In genomic region chr11:2697871-2698270, GRCh38 we compare ENCODE assay signal across 11 cellular contexts. TPM values are rescaled to one million over a fixed set of nuclear protein-coding genes. Genes with fewer than 3 reads are reported as not detected.
DNase-seq lines count a peak whose midpoint lies in the region; ATAC-seq and TF ChIP-seq lines count a peak whose summit lies in the region.
"Had no signal": no experiment of that assay in that cellular context is flagged by ENCODE, and none has a peak within 500 bp of the region (broad histone marks: within the 10 kb centered on the region; RNA-seq: fewer than 3 reads in every experiment).

No MANE protein-coding gene starts in this region.

- H3K79me2 ChIP-seq in DND-41 (ENCODE audit: insufficient read depth, low read length) (peaks cover 18% of the 10 kb centered on the region), OCI-LY1 (ENCODE audit: insufficient read depth, low read length) (peaks cover 21% of the 10 kb centered on the region)

- ATAC-seq in DND-41 (ENCODE audit: insufficient read depth, low read depth): no peak
- no peak for ATAC-seq in HG03045 (IDR thresholded peaks at IDR 0.05; ENCODE audit: unreplicated experiment)

- H3K27ac ChIP-seq in DND-41 (ENCODE audit: low read length) (no peak overlapping the region), OCI-LY1 (ENCODE audit: low read depth, low read length, poor library complexity, severe bottlenecking) (no peak overlapping the region)

- H3F3A ChIP-seq in OCI-LY1 (ENCODE audit: insufficient read depth, low read length): no peaks in the 10 kb centered on the region

- H3K4me1 ChIP-seq in DND-41 (ENCODE audit: insufficient read depth, low read length) (peaks cover 21% of the 10 kb centered on the region), OCI-LY1 (ENCODE audit: insufficient read depth, low read length, severe bottlenecking) (peaks cover 68% of the 10 kb centered on the region)

- H3K4me1 Mint-ChIP-seq in osteocyte (ENCODE audit: unreplicated experiment): peaks cover 45% of the 10 kb centered on the region

- H4K20me1 ChIP-seq in DND-41 (ENCODE audit: insufficient read depth, low read length) (peaks cover 9% of the 10 kb centered on the region; the same call in 1 of the 2 replicates), OCI-LY1 (ENCODE audit: insufficient read depth, low read length) (no peaks in the 10 kb centered on the region)

- H2AFZ ChIP-seq in DND-41 (ENCODE audit: low read depth, low read length): no peak overlapping the region
- no peak overlapping the region for H2AFZ ChIP-seq in OCI-LY1 (ENCODE audit: low read length)

- H3K9ac ChIP-seq in DND-41 (ENCODE audit: low read depth, low read length) (no peak overlapping the region), OCI-LY1 (ENCODE audit: low read length) (peak overlapping the region; percentile 81; the same call in 1 of the 2 replicates)

- H3K4me3 ChIP-seq in DND-41 (ENCODE audit: low read depth in 1 of 2, low read length in 2 of 2) (no peak overlapping the region; a peak in 1 of 4 replicates), OCI-LY1 (ENCODE audit: low read depth, low read length, poor library complexity, severe bottlenecking) (peak overlapping the region; percentile 85), epithelial cell of proximal tubule (ENCODE audit: low read depth, low read length) (peak overlapping the region; percentile 80)

- no peaks in the 10 kb centered on the region for H3K9me2 ChIP-seq in OCI-LY1 (ENCODE audit: low read depth, low read length)

- peaks cover 2% of the 10 kb centered on the region for H3K27me3 Mint-ChIP-seq in osteocyte (ENCODE audit: unreplicated experiment)

- H3K36me3 Mint-ChIP-seq in osteocyte (ENCODE audit: unreplicated experiment): no peaks in the 10 kb centered on the region

- H3K4me3 Mint-ChIP-seq in osteocyte (ENCODE audit: unreplicated experiment): peak overlapping the region; percentile 81

- H3K36me3 ChIP-seq in DND-41 (ENCODE audit: insufficient read depth, low read length) (no peaks in the 10 kb centered on the region; the same call in 1 of the 2 replicates), OCI-LY1 (ENCODE audit: insufficient read depth, low read length) (no peaks in the 10 kb centered on the region)

- TF ChIP-seq CTCF in DND-41 (IDR thresholded peaks at IDR 0.05; ENCODE audit: borderline replicate concordance, extremely low read depth, low read length, poor library complexity, severe bottlenecking) (no peak), OCI-LY1 (IDR thresholded peaks at IDR 0.05; ENCODE audit: low read length) (no peak), epithelial cell of proximal tubule (conservative IDR thresholded peaks at IDR 0.05; ENCODE audit: low read depth, low read length) (no peak), osteocyte (IDR thresholded peaks at IDR 0.05) (no peak)

- no peak for DNase-seq in DND-41
- no peak for DNase-seq in epithelial cell of proximal tubule (ENCODE audit: low read depth)
- DNase-seq in osteocyte (ENCODE audit: extremely low spot score, unreplicated experiment): no peak
- DNase-seq in NCI-H226: no peak
- no peak for DNase-seq in HCEC 1CT
- no peak for DNase-seq in epidermal melanocyte (ENCODE audit: insufficient read length, low spot score)
- DNase-seq: activated gamma-delta T cell treated with Interleukin-2 at 50 U/mL for 16 hours, Kasumi-1, SW 1271 had no signal

- H3K27me3 ChIP-seq in DND-41 (ENCODE audit: insufficient read depth, low read length, poor library complexity): no peaks in the 10 kb centered on the region
- no peaks in the 10 kb centered on the region for H3K27me3 ChIP-seq in OCI-LY1 (ENCODE audit: insufficient read depth, low read length)

- H3K4me2 ChIP-seq in DND-41 (ENCODE audit: insufficient read depth, low read length) (peak overlapping the region; percentile 75), OCI-LY1 (ENCODE audit: low read length) (peak overlapping the region; percentile 78)

- H3K9me3 ChIP-seq in DND-41 (ENCODE audit: insufficient read depth, low read length, severe bottlenecking) (no peaks in the 10 kb centered on the region), OCI-LY1 (ENCODE audit: low read length) (no peaks in the 10 kb centered on the region)

- H3K9me3 Mint-ChIP-seq in osteocyte (ENCODE audit: unreplicated experiment): no peaks in the 10 kb centered on the region

- H3K27ac Mint-ChIP-seq in osteocyte (ENCODE audit: unreplicated experiment): peak overlapping the region; percentile 31

RNA-seq across cellular contexts. Expression of gene KCNQ1OT1, which starts 1.9 kb away (rescaled TPM):
- total RNA-seq in epithelial cell of proximal tubule (0.14 and 0.63 TPM in 2 replicates), osteocyte (3.4 and 3.9 TPM in 2 replicates)

Comparison
In these comparisons a context has a peak if more than half of its experiments do, and no peak if none do; other contexts are left out.
1. H3K4me3 ChIP-seq: peak in OCI-LY1 (single experiment) and epithelial cell of proximal tubule (single experiment); none in DND-41 (0 of 2).